Comparison of ENCODE assay signal across 1 cellular context in the genomic region with DNA sequence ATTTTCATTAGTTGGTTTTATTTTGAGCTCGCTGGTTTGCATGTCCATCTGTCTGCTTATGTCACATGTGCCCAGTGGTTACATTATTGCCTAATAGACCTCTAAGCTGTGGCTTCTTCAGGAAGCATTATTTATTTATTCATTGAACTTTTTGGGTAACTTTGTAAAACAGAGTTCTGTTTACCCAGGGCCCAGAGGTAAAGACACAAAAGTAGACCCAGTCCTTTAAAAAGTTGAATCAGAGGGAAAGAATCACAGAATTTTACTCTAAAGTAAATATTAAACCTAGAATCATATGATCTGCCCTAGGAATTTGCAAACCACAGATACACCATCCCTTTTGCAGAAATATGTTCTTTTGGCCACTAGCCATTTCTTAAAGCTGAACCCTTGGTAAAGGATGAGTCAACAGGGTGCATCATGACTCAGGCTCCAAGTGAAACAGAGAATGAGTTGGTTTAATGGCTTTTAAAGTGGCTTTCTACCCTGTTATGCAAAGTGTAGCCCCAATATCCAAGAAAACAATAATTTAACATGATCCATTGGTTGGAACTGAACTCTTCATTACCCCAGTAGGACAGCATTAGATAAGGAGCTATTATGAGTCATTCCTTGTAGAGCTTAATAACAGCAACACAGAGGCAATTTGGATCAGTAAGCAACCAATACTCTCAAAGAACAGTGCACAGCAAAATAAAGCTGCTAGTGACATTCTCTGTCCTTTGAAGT.
TF ChIP-seq lines count a peak whose summit lies in the region.

No MANE protein-coding gene starts in this region.

TF ChIP-seq in GM12878, 131 proteins besides CTCF, POLR2A, EP300 and RAD21 (continued from another document):
- TF ChIP-seq, protein P1, sequence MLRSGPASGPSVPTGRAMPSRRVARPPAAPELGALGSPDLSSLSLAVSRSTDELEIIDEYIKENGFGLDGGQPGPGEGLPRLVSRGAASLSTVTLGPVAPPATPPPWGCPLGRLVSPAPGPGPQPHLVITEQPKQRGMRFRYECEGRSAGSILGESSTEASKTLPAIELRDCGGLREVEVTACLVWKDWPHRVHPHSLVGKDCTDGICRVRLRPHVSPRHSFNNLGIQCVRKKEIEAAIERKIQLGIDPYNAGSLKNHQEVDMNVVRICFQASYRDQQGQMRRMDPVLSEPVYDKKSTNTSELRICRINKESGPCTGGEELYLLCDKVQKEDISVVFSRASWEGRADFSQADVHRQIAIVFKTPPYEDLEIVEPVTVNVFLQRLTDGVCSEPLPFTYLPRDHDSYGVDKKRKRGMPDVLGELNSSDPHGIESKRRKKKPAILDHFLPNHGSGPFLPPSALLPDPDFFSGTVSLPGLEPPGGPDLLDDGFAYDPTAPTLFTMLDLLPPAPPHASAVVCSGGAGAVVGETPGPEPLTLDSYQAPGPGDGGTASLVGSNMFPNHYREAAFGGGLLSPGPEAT (IDR thresholded peaks at IDR 0.05; ENCODE audit: low read depth): peak; percentile 27; the same call in 1 of the 2 replicates
- TF ChIP-seq BMI1 (IDR thresholded peaks at IDR 0.05; ENCODE audit: borderline replicate concordance) (0 out of 2 replicates have a peak, but pooled peaks have one; percentile 34), NRF1 (conservative IDR thresholded peaks at IDR 0.05; ENCODE audit: low read depth, low read length) (no peak), SMAD5 (IDR thresholded peaks at IDR 0.05; ENCODE audit: low read depth) (no peak), CHD1 (IDR thresholded peaks at IDR 0.05; ENCODE audit: low read depth, low read length) (no peak), TCF7 (IDR thresholded peaks at IDR 0.05; ENCODE audit: borderline replicate concordance) (peak; percentile 73), PAX8 (IDR thresholded peaks at IDR 0.05) (no peak), NR2F1 (conservative IDR thresholded peaks at IDR 0.05) (peak; percentile 46), IRF4 (IDR thresholded peaks at IDR 0.05; ENCODE audit: low read depth, low read length) (peak; percentile 71; the same call in 1 of the 2 replicates), JUND (IDR thresholded peaks at IDR 0.05; ENCODE audit: low read depth, low read length) (peak; percentile 29; the same call in 1 of the 2 replicates), RCOR1 (conservative IDR thresholded peaks at IDR 0.05; ENCODE audit: low read depth, low read length) (no peak), DPF2 (IDR thresholded peaks at IDR 0.05) (peak; percentile 84), BHLHE40 (IDR thresholded peaks at IDR 0.05; ENCODE audit: borderline replicate concordance in 1 of 2, low read depth in 2 of 2, low read length in 1 of 2) (peak; percentile 15 to 49; a peak in 1 of 4 replicates), FOXM1 (IDR thresholded peaks at IDR 0.05; ENCODE audit: low read depth, low read length) (peak; percentile 21; the same call in 1 of the 2 replicates), SUZ12 (IDR thresholded peaks at IDR 0.05; ENCODE audit: unreplicated experiment) (no peak), MTA2 (IDR thresholded peaks at IDR 0.05; ENCODE audit: low read depth) (peak; percentile 75; the same call in 1 of the 2 replicates), CREM (IDR thresholded peaks at IDR 0.05; ENCODE audit: low read depth) (peak; percentile 64; the same call in 1 of the 2 replicates), EED (IDR thresholded peaks at IDR 0.05; ENCODE audit: low read depth) (peak; percentile 77), ATF7 (IDR thresholded peaks at IDR 0.05; ENCODE audit: low read depth) (peak; percentile 65; the same call in 1 of the 2 replicates)
- TF ChIP-seq, protein P2, sequence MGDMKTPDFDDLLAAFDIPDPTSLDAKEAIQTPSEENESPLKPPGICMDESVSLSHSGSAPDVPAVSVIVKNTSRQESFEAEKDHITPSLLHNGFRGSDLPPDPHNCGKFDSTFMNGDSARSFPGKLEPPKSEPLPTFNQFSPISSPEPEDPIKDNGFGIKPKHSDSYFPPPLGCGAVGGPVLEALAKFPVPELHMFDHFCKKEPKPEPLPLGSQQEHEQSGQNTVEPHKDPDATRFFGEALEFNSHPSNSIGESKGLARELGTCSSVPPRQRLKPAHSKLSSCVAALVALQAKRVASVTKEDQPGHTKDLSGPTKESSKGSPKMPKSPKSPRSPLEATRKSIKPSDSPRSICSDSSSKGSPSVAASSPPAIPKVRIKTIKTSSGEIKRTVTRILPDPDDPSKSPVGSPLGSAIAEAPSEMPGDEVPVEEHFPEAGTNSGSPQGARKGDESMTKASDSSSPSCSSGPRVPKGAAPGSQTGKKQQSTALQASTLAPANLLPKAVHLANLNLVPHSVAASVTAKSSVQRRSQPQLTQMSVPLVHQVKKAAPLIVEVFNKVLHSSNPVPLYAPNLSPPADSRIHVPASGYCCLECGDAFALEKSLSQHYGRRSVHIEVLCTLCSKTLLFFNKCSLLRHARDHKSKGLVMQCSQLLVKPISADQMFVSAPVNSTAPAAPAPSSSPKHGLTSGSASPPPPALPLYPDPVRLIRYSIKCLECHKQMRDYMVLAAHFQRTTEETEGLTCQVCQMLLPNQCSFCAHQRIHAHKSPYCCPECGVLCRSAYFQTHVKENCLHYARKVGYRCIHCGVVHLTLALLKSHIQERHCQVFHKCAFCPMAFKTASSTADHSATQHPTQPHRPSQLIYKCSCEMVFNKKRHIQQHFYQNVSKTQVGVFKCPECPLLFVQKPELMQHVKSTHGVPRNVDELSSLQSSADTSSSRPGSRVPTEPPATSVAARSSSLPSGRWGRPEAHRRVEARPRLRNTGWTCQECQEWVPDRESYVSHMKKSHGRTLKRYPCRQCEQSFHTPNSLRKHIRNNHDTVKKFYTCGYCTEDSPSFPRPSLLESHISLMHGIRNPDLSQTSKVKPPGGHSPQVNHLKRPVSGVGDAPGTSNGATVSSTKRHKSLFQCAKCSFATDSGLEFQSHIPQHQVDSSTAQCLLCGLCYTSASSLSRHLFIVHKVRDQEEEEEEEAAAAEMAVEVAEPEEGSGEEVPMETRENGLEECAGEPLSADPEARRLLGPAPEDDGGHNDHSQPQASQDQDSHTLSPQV (IDR thresholded peaks at IDR 0.05): 0 out of 2 replicates have a peak, but pooled peaks have one; percentile 24
- TF ChIP-seq, protein P3, sequence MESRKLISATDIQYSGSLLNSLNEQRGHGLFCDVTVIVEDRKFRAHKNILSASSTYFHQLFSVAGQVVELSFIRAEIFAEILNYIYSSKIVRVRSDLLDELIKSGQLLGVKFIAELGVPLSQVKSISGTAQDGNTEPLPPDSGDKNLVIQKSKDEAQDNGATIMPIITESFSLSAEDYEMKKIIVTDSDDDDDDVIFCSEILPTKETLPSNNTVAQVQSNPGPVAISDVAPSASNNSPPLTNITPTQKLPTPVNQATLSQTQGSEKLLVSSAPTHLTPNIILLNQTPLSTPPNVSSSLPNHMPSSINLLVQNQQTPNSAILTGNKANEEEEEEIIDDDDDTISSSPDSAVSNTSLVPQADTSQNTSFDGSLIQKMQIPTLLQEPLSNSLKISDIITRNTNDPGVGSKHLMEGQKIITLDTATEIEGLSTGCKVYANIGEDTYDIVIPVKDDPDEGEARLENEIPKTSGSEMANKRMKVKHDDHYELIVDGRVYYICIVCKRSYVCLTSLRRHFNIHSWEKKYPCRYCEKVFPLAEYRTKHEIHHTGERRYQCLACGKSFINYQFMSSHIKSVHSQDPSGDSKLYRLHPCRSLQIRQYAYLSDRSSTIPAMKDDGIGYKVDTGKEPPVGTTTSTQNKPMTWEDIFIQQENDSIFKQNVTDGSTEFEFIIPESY (IDR thresholded peaks at IDR 0.05): no peak
- TF ChIP-seq, protein P4, sequence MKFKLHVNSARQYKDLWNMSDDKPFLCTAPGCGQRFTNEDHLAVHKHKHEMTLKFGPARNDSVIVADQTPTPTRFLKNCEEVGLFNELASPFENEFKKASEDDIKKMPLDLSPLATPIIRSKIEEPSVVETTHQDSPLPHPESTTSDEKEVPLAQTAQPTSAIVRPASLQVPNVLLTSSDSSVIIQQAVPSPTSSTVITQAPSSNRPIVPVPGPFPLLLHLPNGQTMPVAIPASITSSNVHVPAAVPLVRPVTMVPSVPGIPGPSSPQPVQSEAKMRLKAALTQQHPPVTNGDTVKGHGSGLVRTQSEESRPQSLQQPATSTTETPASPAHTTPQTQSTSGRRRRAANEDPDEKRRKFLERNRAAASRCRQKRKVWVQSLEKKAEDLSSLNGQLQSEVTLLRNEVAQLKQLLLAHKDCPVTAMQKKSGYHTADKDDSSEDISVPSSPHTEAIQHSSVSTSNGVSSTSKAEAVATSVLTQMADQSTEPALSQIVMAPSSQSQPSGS (IDR thresholded peaks at IDR 0.05; ENCODE audit: low read length): no peak
- TF ChIP-seq, protein P5, sequence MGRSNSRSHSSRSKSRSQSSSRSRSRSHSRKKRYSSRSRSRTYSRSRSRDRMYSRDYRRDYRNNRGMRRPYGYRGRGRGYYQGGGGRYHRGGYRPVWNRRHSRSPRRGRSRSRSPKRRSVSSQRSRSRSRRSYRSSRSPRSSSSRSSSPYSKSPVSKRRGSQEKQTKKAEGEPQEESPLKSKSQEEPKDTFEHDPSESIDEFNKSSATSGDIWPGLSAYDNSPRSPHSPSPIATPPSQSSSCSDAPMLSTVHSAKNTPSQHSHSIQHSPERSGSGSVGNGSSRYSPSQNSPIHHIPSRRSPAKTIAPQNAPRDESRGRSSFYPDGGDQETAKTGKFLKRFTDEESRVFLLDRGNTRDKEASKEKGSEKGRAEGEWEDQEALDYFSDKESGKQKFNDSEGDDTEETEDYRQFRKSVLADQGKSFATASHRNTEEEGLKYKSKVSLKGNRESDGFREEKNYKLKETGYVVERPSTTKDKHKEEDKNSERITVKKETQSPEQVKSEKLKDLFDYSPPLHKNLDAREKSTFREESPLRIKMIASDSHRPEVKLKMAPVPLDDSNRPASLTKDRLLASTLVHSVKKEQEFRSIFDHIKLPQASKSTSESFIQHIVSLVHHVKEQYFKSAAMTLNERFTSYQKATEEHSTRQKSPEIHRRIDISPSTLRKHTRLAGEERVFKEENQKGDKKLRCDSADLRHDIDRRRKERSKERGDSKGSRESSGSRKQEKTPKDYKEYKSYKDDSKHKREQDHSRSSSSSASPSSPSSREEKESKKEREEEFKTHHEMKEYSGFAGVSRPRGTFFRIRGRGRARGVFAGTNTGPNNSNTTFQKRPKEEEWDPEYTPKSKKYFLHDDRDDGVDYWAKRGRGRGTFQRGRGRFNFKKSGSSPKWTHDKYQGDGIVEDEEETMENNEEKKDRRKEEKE (IDR thresholded peaks at IDR 0.05): no peak
- TF ChIP-seq, protein P6, sequence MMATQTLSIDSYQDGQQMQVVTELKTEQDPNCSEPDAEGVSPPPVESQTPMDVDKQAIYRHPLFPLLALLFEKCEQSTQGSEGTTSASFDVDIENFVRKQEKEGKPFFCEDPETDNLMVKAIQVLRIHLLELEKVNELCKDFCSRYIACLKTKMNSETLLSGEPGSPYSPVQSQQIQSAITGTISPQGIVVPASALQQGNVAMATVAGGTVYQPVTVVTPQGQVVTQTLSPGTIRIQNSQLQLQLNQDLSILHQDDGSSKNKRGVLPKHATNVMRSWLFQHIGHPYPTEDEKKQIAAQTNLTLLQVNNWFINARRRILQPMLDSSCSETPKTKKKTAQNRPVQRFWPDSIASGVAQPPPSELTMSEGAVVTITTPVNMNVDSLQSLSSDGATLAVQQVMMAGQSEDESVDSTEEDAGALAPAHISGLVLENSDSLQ (IDR thresholded peaks at IDR 0.05): no peak
